Comparison of ENCODE assay signal across 1 cellular context in the genomic region with DNA sequence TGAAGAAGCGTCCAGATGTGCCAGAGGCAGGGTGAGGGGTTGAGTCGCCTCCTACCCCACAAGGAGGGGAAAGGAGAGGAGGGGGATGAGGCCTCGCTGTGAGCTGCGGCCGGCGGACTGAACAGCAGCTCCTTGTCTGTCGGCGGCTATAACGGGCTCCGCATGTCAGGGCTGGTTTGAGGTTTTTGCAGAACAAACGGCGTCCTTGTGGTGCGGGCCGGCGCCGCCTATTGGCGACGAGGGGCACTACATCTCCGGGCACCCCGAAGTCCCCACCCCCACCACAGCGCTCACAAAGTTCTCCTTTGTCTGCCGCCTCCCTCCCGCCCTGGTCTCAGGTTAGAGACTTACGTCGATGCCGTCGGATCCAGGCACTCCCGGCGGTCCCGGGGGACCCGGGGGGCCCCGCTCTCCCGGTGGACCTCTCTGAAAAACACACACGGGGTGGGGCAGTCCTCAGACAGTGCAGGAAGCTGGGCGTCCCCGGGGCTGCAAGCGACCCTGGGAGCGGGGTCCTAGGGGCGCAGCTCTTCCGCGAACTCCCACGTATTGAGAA.
TF ChIP-seq lines count a peak whose summit lies in the region.

No MANE protein-coding gene starts in this region.

TF ChIP-seq in GM12878, 131 proteins besides CTCF, POLR2A, EP300 and RAD21 (continued from another document):
- TF ChIP-seq, protein P1, sequence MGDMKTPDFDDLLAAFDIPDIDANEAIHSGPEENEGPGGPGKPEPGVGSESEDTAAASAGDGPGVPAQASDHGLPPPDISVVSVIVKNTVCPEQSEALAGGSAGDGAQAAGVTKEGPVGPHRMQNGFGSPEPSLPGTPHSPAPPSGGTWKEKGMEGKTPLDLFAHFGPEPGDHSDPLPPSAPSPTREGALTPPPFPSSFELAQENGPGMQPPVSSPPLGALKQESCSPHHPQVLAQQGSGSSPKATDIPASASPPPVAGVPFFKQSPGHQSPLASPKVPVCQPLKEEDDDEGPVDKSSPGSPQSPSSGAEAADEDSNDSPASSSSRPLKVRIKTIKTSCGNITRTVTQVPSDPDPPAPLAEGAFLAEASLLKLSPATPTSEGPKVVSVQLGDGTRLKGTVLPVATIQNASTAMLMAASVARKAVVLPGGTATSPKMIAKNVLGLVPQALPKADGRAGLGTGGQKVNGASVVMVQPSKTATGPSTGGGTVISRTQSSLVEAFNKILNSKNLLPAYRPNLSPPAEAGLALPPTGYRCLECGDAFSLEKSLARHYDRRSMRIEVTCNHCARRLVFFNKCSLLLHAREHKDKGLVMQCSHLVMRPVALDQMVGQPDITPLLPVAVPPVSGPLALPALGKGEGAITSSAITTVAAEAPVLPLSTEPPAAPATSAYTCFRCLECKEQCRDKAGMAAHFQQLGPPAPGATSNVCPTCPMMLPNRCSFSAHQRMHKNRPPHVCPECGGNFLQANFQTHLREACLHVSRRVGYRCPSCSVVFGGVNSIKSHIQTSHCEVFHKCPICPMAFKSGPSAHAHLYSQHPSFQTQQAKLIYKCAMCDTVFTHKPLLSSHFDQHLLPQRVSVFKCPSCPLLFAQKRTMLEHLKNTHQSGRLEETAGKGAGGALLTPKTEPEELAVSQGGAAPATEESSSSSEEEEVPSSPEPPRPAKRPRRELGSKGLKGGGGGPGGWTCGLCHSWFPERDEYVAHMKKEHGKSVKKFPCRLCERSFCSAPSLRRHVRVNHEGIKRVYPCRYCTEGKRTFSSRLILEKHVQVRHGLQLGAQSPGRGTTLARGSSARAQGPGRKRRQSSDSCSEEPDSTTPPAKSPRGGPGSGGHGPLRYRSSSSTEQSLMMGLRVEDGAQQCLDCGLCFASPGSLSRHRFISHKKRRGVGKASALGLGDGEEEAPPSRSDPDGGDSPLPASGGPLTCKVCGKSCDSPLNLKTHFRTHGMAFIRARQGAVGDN (IDR thresholded peaks at IDR 0.05), result peak; percentile 75
- TF ChIP-seq CEBPB (IDR thresholded peaks at IDR 0.05; ENCODE audit: borderline replicate concordance in 1 of 2, low read depth in 2 of 2, low read length in 2 of 2) (peak in 1 of 2 experiments; percentile 15; a peak in 1 of 4 replicates), HDAC6 (IDR thresholded peaks at IDR 0.05; ENCODE audit: unreplicated experiment) (no peak), SMC3 (IDR thresholded peaks at IDR 0.05; ENCODE audit: borderline replicate concordance, low read length) (peak; percentile 74), MEF2B (IDR thresholded peaks at IDR 0.05; ENCODE audit: partially characterized antibody, poor library complexity, severe bottlenecking) (peak; percentile 83), POLR2AphosphoS2 (IDR thresholded peaks at IDR 0.05; ENCODE audit: low read depth, low read length) (no peak), FOXK2 (IDR thresholded peaks at IDR 0.05) (no peak), ZNF217 (IDR thresholded peaks at IDR 0.05) (0 out of 2 replicates have a peak, but pooled peaks have one; percentile 39), SPI1 (IDR thresholded peaks at IDR 0.05; ENCODE audit: borderline replicate concordance, insufficient read depth, low read depth, low read length) (no peak), YY1 (IDR thresholded peaks at IDR 0.05; ENCODE audit: low read depth, low read length) (peak; percentile 84), POLR2AphosphoS5 (IDR thresholded peaks at IDR 0.05; ENCODE audit: low read length) (peak; percentile 60), EED (IDR thresholded peaks at IDR 0.05; ENCODE audit: low read depth) (peak; percentile 65), EGR1 (IDR thresholded peaks at IDR 0.05; ENCODE audit: borderline replicate concordance in 1 of 2, low read depth in 2 of 2, low read length in 2 of 2) (0 out of 3 replicates have a peak, but pooled peaks of 1 of the 2 experiments have one; percentile 29), RUNX3 (IDR thresholded peaks at IDR 0.05; ENCODE audit: low read length) (peak; percentile 94), POU2F2 (IDR thresholded peaks at IDR 0.05; ENCODE audit: borderline replicate concordance, low read depth, low read length) (peak; percentile 52; the same call in 1 of the 3 replicates), TCF7 (IDR thresholded peaks at IDR 0.05; ENCODE audit: borderline replicate concordance) (no peak), SRF (IDR thresholded peaks at IDR 0.05; ENCODE audit: low read depth in 2 of 2, low read length in 2 of 2) (0 out of 4 replicates have a peak, but pooled peaks of 1 of the 2 experiments have one; percentile 45), GATAD2B (conservative IDR thresholded peaks at IDR 0.05; ENCODE audit: low read depth) (peak; percentile 15; the same call in 1 of the 2 replicates), DPF2 (IDR thresholded peaks at IDR 0.05) (peak; percentile 60; the same call in 1 of the 2 replicates), RCOR1 (conservative IDR thresholded peaks at IDR 0.05; ENCODE audit: low read depth, low read length) (no peak), CREB1 (IDR thresholded peaks at IDR 0.05; ENCODE audit: low read depth) (peak; percentile 73; the same call in 1 of the 2 replicates), TARDBP (IDR thresholded peaks at IDR 0.05; ENCODE audit: borderline replicate concordance) (peak; percentile 50; the same call in 1 of the 2 replicates), IKZF1 (conservative IDR thresholded peaks at IDR 0.05) (peak; percentile 98), BHLHE40 (IDR thresholded peaks at IDR 0.05; ENCODE audit: borderline replicate concordance in 1 of 2, low read depth in 2 of 2, low read length in 1 of 2) (peak; percentile 46 to 60; a peak in 2 of 4 replicates)
- TF ChIP-seq, protein P2, sequence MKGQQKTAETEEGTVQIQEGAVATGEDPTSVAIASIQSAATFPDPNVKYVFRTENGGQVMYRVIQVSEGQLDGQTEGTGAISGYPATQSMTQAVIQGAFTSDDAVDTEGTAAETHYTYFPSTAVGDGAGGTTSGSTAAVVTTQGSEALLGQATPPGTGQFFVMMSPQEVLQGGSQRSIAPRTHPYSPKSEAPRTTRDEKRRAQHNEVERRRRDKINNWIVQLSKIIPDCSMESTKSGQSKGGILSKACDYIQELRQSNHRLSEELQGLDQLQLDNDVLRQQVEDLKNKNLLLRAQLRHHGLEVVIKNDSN (IDR thresholded peaks at IDR 0.05; ENCODE audit: borderline replicate concordance, extremely low read length, insufficient read depth, low read depth, low read length), result no peak
- TF ChIP-seq, protein P3, sequence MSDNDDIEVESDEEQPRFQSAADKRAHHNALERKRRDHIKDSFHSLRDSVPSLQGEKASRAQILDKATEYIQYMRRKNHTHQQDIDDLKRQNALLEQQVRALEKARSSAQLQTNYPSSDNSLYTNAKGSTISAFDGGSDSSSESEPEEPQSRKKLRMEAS (IDR thresholded peaks at IDR 0.05; ENCODE audit: low read depth, low read length), result peak; percentile 53; the same call in 1 of the 2 replicates
- TF ChIP-seq, protein P4, sequence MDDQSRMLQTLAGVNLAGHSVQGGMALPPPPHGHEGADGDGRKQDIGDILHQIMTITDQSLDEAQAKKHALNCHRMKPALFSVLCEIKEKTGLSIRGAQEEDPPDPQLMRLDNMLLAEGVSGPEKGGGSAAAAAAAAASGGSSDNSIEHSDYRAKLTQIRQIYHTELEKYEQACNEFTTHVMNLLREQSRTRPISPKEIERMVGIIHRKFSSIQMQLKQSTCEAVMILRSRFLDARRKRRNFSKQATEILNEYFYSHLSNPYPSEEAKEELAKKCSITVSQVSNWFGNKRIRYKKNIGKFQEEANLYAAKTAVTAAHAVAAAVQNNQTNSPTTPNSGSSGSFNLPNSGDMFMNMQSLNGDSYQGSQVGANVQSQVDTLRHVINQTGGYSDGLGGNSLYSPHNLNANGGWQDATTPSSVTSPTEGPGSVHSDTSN (IDR thresholded peaks at IDR 0.05; ENCODE audit: insufficient replicate concordance, low read depth, low read length), result peak; percentile 31
